8 cellular contexts compared by ENCODE assay signal in genomic region chr21:36113647-36114428, GRCh38.
A peak's percentile ranks its signal among the peaks of the same experiment; 100 is the strongest.
DNase-seq lines count a peak whose midpoint lies in the region; ATAC-seq and TF ChIP-seq lines count a peak whose summit lies in the region.

No MANE protein-coding gene starts in this region.

- peak overlapping the region; percentile 82 for H3K4me3 Mint-ChIP-seq in T-helper 1 cell treated with Interleukin-12 subunit alpha and Interleukin-12 subunit beta and Interleukin-4 antibody, amounts not matched to agents 30 μg/mL and 1 μg/mL, for 36 hours
- H3K4me3 Mint-ChIP-seq in stimulated activated memory B cell treated with anti-CD40 and anti-IgM and Interleukin-4, amounts not matched to agents 10 μg/mL and 1 μg/mL and 100 μg/mL, for 72 hours, result peak overlapping the region; percentile 75

- H3K9me3 ChIP-seq in effector memory CD4-positive, alpha-beta T cell (ENCODE audit: control insufficient read depth, low read length), result no peaks in the 10 kb centered on the region

- H3K36me3 ChIP-seq in effector memory CD4-positive, alpha-beta T cell (ENCODE audit: control insufficient read depth, insufficient read depth, low read length), result no peaks in the 10 kb centered on the region

- CTCF ChIA-PET in GM10248 (lab: Yijun Ruan, JAX), result interaction anchor here (0.7 to 4.0 kb wide), 16 partner anchors 9 to 276 kb away, joined by 3 to 24 read pairs (median 4); partner anchors contain the start of gene SETD4

- H3K36me3 Mint-ChIP-seq in T-helper 1 cell treated with Interleukin-12 subunit alpha and Interleukin-12 subunit beta and Interleukin-4 antibody, amounts not matched to agents 30 μg/mL and 1 μg/mL, for 36 hours (ENCODE audit: low read depth), result no peaks in the 10 kb centered on the region
- no peaks in the 10 kb centered on the region for H3K36me3 Mint-ChIP-seq in stimulated activated memory B cell treated with anti-CD40 and anti-IgM and Interleukin-4, amounts not matched to agents 10 μg/mL and 1 μg/mL and 100 μg/mL, for 72 hours

- H3K27ac ChIP-seq in effector memory CD4-positive, alpha-beta T cell (ENCODE audit: insufficient read depth, low read length, poor library complexity, severe bottlenecking), result peak overlapping the region; percentile 65

- no peaks in the 10 kb centered on the region for H3K9me3 Mint-ChIP-seq in T-helper 1 cell treated with Interleukin-12 subunit alpha and Interleukin-12 subunit beta and Interleukin-4 antibody, amounts not matched to agents 30 μg/mL and 1 μg/mL, for 36 hours
- peaks cover 2% of the 10 kb centered on the region for H3K9me3 Mint-ChIP-seq in stimulated activated memory B cell treated with anti-CD40 and anti-IgM and Interleukin-4, amounts not matched to agents 10 μg/mL and 1 μg/mL and 100 μg/mL, for 72 hours

- POLR2A ChIA-PET in GM10248 (lab: Yijun Ruan, JAX), result interaction anchor here (0.9 kb wide), 1 partner anchor 44 kb away, joined by 4 read pairs; no protein-coding TSS in a partner anchor

- no peaks in the 10 kb centered on the region for H3K4me1 ChIP-seq in effector memory CD4-positive, alpha-beta T cell (ENCODE audit: control insufficient read depth, insufficient read depth, low read length, poor library complexity, severe bottlenecking)

- H3K4me3 ChIP-seq in effector memory CD4-positive, alpha-beta T cell (ENCODE audit: insufficient read depth, low read depth, low read length, poor library complexity, severe bottlenecking), result peak overlapping the region; percentile 56

- ATAC-seq in stimulated activated memory B cell treated with anti-CD40 and anti-IgM and Interleukin-4, amounts not matched to agents 10 μg/mL and 1 μg/mL and 100 μg/mL, for 72 hours, result peak; percentile 59

- in situ Hi-C loops in KBM-7 (cut with MboI; ENCODE audit: low pct_unique_long_range_greater_than_20kb, low sequenced_read_pairs), result no loop called here

- H3K27ac Mint-ChIP-seq in T-helper 1 cell treated with Interleukin-12 subunit alpha and Interleukin-12 subunit beta and Interleukin-4 antibody, amounts not matched to agents 30 μg/mL and 1 μg/mL, for 36 hours, result peak overlapping the region; percentile 88
- H3K27ac Mint-ChIP-seq in stimulated activated memory B cell treated with anti-CD40 and anti-IgM and Interleukin-4, amounts not matched to agents 10 μg/mL and 1 μg/mL and 100 μg/mL, for 72 hours, result peak overlapping the region; percentile 83

- DNase-seq in LoVo (ENCODE audit: low spot score) (peak; percentile 86), GF-D8 (lab: John Stamatoyannopoulos, UW) (no peak), KBM-7 (no peak), 8988T (no peak), GM10248 (ENCODE audit: extremely low spot score) (no peak)
- DNase-seq in effector memory CD4-positive, alpha-beta T cell, result peak; percentile 33 to 68 (median 38)

- no peak for TF ChIP-seq CTCF in GM10248 (IDR thresholded peaks at IDR 0.05; ENCODE audit: control extremely low read depth, extremely low read depth, low read depth, missing control alignments)

- H3K27me3 Mint-ChIP-seq in T-helper 1 cell treated with Interleukin-12 subunit alpha and Interleukin-12 subunit beta and Interleukin-4 antibody, amounts not matched to agents 30 μg/mL and 1 μg/mL, for 36 hours (ENCODE audit: low read depth), result peaks cover 14% of the 10 kb centered on the region
- no peaks in the 10 kb centered on the region for H3K27me3 Mint-ChIP-seq in stimulated activated memory B cell treated with anti-CD40 and anti-IgM and Interleukin-4, amounts not matched to agents 10 μg/mL and 1 μg/mL and 100 μg/mL, for 72 hours

- no peaks in the 10 kb centered on the region for H3K27me3 ChIP-seq in effector memory CD4-positive, alpha-beta T cell (replicated peaks; ENCODE audit: control insufficient read depth, insufficient read depth, low read length, poor library complexity, severe bottlenecking)

- peaks cover 13% of the 10 kb centered on the region for H3K4me1 Mint-ChIP-seq in T-helper 1 cell treated with Interleukin-12 subunit alpha and Interleukin-12 subunit beta and Interleukin-4 antibody, amounts not matched to agents 30 μg/mL and 1 μg/mL, for 36 hours (ENCODE audit: low read depth)
- peaks cover 36% of the 10 kb centered on the region for H3K4me1 Mint-ChIP-seq in stimulated activated memory B cell treated with anti-CD40 and anti-IgM and Interleukin-4, amounts not matched to agents 10 μg/mL and 1 μg/mL and 100 μg/mL, for 72 hours

Comparison
In these comparisons a context has a peak if more than half of its experiments do, and no peak if none do; other contexts are left out.
1. DNase-seq: peak in LoVo (single experiment) and effector memory CD4-positive, alpha-beta T cell (3 of 3); none in GF-D8 (single experiment), KBM-7 (single experiment), 8988T (single experiment) and GM10248 (single experiment).